ENCODE assay signal across 16 cellular contexts in the genomic region with DNA sequence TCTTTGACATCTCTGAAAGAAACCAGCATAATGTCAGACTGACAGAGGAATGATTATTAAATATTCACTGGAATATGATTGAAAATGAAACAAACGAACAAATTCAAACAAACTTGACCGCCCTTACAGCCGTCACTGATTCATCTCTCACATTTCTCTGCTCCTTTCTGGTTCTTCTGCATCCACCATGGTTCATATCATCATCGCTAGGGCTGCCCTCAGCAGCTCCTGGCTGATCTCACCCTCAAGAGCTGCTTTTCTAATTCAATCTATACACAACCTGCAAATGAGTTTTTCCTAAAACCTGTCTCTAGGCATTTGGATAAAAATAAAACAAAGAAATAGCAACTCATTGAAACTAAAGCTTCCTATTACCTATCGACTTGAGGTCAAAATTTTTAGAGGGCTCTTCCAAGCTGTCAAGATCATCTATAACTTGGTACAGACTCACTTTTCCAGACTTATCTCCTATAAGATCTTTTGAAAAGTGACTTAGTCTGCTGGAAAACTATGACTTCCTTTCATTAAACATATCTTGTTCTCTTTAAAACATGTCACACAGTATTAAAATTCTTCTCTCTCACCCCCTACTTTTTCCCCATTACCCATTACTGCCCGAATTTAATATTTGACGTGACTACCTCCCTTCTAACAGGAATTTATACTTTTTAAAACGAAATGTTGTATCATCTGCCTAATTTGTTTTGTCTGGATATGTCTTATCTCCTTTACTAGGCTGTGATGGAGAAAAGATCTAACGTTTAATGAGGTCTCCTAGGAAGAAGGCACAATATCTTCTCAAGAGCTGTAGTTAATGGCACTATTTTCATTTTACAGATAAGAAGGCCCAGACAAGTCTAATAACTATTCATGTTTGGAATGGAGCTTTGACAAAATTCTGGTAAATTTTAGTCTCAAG.
A peak's percentile ranks its signal among the peaks of the same experiment; 100 is the strongest.
DNase-seq lines count a peak whose midpoint lies in the region; ATAC-seq and TF ChIP-seq lines count a peak whose summit lies in the region.
"Had no signal": no experiment of that assay in that cellular context is flagged by ENCODE, and none has a peak within 500 bp of the region (broad histone marks: within the 10 kb centered on the region; RNA-seq: fewer than 3 reads in every experiment).

No MANE protein-coding gene starts in this region.

- TF ChIP-seq CTCF in HEK293 (tag by site-specific recombination; IDR thresholded peaks at IDR 0.05) (no peak), smooth muscle cell (IDR thresholded peaks at IDR 0.05; ENCODE audit: borderline replicate concordance, insufficient read depth, poor library complexity, severe bottlenecking) (no peak), glutamatergic neuron (IDR thresholded peaks at IDR 0.05; ENCODE audit: partially characterized antibody, unreplicated experiment) (no peak)

- CTCF ChIA-PET in HEK293 (lab: Yijun Ruan, JAX), result no interaction called here

- no peak overlapping the region for H3K4me2 ChIP-seq in smooth muscle cell

- POLR2A ChIA-PET in HEK293 (lab: Yijun Ruan, JAX), result no interaction called here

- H3K4me3 ChIP-seq in HEK293 (ENCODE audit: low read depth, low read length), result no peak overlapping the region
- no peak overlapping the region for H3K4me3 ChIP-seq in smooth muscle cell
- H3K4me3 ChIP-seq: BLaER1 treated with 17β-estradiol and CSF1 and Interleukin-3, amounts not matched to agents 10 nM and 100 nM had no signal

- H3K79me2 ChIP-seq in smooth muscle cell (ENCODE audit: low read depth), result no peaks in the 10 kb centered on the region

- H3F3A ChIP-seq in smooth muscle cell (ENCODE audit: low read depth), result no peaks in the 10 kb centered on the region

- 0 out of 2 replicates have a peak overlapping the region, but pooled peaks have one; percentile 16 for H3K27ac ChIP-seq in HEK293 (ENCODE audit: extremely low read depth, low read depth, low read length)
- H3K27ac ChIP-seq in smooth muscle cell (ENCODE audit: low read depth), result no peak overlapping the region
- H3K27ac ChIP-seq: BLaER1 treated with 17β-estradiol and CSF1 and Interleukin-3, amounts not matched to agents 10 nM and 100 nM had no signal

- no peaks in the 10 kb centered on the region for H3K27me3 ChIP-seq in smooth muscle cell (ENCODE audit: low read depth)
- H3K27me3 ChIP-seq: BLaER1 treated with 17β-estradiol and CSF1 and Interleukin-3, amounts not matched to agents 10 nM and 100 nM had no signal

- H3K9me3 ChIP-seq in HEK293 (ENCODE audit: control insufficient read depth, insufficient read depth, low read depth, low read length) (no peaks in the 10 kb centered on the region), smooth muscle cell (replicated peaks; ENCODE audit: low read depth) (no peaks in the 10 kb centered on the region)

- H3K9ac ChIP-seq in smooth muscle cell (ENCODE audit: low read depth), result no peak overlapping the region
- H3K9ac ChIP-seq: BLaER1 treated with 17β-estradiol and CSF1 and Interleukin-3, amounts not matched to agents 10 nM and 100 nM had no signal

- DNase-seq in smooth muscle cell (lab: John Stamatoyannopoulos, UW; ENCODE audit: unreplicated experiment) (no peak), NCI-H1436 treated with DMSO at 0.1 percent for 48 hours (lab: John Stamatoyannopoulos, UW) (no peak), T1000 (lab: John Stamatoyannopoulos, UW) (no peak), AG20443 (ENCODE audit: low spot score) (no peak), glutamatergic neuron (no peak)
- DNase-seq: ACHN; AML-193; Calu3; CD8-positive, alpha-beta T cell; DMS79 treated with DMSO at 0.1 percent for 48 hours; EL; H9; KG1 had no signal

- H3K36me3 ChIP-seq in HEK293 (ENCODE audit: control insufficient read depth in 2 of 2, insufficient read depth in 1 of 2, low read length in 2 of 2) (no peaks in the 10 kb centered on the region), smooth muscle cell (ENCODE audit: low read depth) (no peaks in the 10 kb centered on the region)
- H3K36me3 ChIP-seq: BLaER1 treated with 17β-estradiol and CSF1 and Interleukin-3, amounts not matched to agents 10 nM and 100 nM had no signal

- peak; percentile 80 for ATAC-seq in SK-N-SH treated with all-trans-retinoic acid at 6 μM for 48 hours
- ATAC-seq: CD8-positive, alpha-beta T cell had no signal

- H3K9me3 Mint-ChIP-seq in glutamatergic neuron (ENCODE audit: unreplicated experiment), result peaks cover 2% of the 10 kb centered on the region
- H3K9me3 Mint-ChIP-seq: CD8-positive, alpha-beta T cell; H9 had no signal

- H2AFZ ChIP-seq in smooth muscle cell (ENCODE audit: low read depth), result peak overlapping the region; percentile 4

- H3K4me3 Mint-ChIP-seq in glutamatergic neuron (ENCODE audit: unreplicated experiment), result no peak overlapping the region
- H3K4me3 Mint-ChIP-seq: CD8-positive, alpha-beta T cell; H9 had no signal

- H4K20me1 ChIP-seq in smooth muscle cell (ENCODE audit: low read depth), result no peaks in the 10 kb centered on the region
- H4K20me1 ChIP-seq: BLaER1 treated with 17β-estradiol and CSF1 and Interleukin-3, amounts not matched to agents 10 nM and 100 nM had no signal

- H3K4me1 Mint-ChIP-seq in glutamatergic neuron (ENCODE audit: low read depth, unreplicated experiment), result no peaks in the 10 kb centered on the region

- H3K4me1 ChIP-seq in HEK293 (ENCODE audit: control insufficient read depth, insufficient read depth, low read length) (no peaks in the 10 kb centered on the region), smooth muscle cell (ENCODE audit: low read depth) (no peaks in the 10 kb centered on the region)

- no peaks in the 10 kb centered on the region for H3K27me3 Mint-ChIP-seq in glutamatergic neuron (ENCODE audit: unreplicated experiment)

- H3K27ac Mint-ChIP-seq in glutamatergic neuron (ENCODE audit: unreplicated experiment), result no peak overlapping the region
- H3K27ac Mint-ChIP-seq: CD8-positive, alpha-beta T cell; H9 had no signal

- no peaks in the 10 kb centered on the region for H3K36me3 Mint-ChIP-seq in glutamatergic neuron (ENCODE audit: unreplicated experiment)
- H3K36me3 Mint-ChIP-seq: CD8-positive, alpha-beta T cell had no signal

- 72% methylated on average over 9 of the region's 9 CpGs for WGBS in smooth muscle cell (ENCODE audit: low lambda C conversion rate)

TF ChIP-seq in HEK293, 187 proteins besides CTCF, POLR2A, EP300 and RAD21 (continues in another document):
- TF ChIP-seq, protein P1, sequence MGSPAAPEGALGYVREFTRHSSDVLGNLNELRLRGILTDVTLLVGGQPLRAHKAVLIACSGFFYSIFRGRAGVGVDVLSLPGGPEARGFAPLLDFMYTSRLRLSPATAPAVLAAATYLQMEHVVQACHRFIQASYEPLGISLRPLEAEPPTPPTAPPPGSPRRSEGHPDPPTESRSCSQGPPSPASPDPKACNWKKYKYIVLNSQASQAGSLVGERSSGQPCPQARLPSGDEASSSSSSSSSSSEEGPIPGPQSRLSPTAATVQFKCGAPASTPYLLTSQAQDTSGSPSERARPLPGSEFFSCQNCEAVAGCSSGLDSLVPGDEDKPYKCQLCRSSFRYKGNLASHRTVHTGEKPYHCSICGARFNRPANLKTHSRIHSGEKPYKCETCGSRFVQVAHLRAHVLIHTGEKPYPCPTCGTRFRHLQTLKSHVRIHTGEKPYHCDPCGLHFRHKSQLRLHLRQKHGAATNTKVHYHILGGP (tag by site-specific recombination; IDR thresholded peaks at IDR 0.05), result no peak
- 0 out of 2 replicates have a peak, but pooled peaks have one; percentile 49 for TF ChIP-seq ZNF843 (tag by site-specific recombination; IDR thresholded peaks at IDR 0.05)
- no peak for TF ChIP-seq ZNF19 (tag by site-specific recombination; IDR thresholded peaks at IDR 0.05; ENCODE audit: low read depth)
- TF ChIP-seq, protein P2, sequence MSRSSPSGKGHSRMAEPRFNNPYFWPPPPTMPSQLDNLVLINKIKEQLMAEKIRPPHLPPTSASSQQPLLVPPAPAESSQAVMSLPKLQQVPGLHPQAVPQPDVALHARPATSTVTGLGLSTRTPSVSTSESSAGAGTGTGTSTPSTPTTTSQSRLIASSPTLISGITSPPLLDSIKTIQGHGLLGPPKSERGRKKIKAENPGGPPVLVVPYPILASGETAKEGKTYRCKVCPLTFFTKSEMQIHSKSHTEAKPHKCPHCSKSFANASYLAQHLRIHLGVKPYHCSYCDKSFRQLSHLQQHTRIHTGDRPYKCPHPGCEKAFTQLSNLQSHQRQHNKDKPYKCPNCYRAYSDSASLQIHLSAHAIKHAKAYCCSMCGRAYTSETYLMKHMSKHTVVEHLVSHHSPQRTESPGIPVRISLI (tag by site-specific recombination; IDR thresholded peaks at IDR 0.05), result no peak

TF ChIP-seq in SK-N-SH treated with all-trans-retinoic acid at 6 μM for 48 hours, 23 proteins besides CTCF, POLR2A, EP300 and RAD21:
- TF ChIP-seq SNAI2 (CRISPR knock-in tag; IDR thresholded peaks at IDR 0.05) (no peak), BACH2 (CRISPR knock-in tag; IDR thresholded peaks at IDR 0.05; ENCODE audit: borderline replicate concordance) (no peak), ISL1 (CRISPR knock-in tag; IDR thresholded peaks at IDR 0.05) (peak; percentile 74), ZFP30 (CRISPR knock-in tag; IDR thresholded peaks at IDR 0.05) (no peak), ZC3H10 (CRISPR knock-in tag; IDR thresholded peaks at IDR 0.05) (no peak)
- TF ChIP-seq, protein P3, sequence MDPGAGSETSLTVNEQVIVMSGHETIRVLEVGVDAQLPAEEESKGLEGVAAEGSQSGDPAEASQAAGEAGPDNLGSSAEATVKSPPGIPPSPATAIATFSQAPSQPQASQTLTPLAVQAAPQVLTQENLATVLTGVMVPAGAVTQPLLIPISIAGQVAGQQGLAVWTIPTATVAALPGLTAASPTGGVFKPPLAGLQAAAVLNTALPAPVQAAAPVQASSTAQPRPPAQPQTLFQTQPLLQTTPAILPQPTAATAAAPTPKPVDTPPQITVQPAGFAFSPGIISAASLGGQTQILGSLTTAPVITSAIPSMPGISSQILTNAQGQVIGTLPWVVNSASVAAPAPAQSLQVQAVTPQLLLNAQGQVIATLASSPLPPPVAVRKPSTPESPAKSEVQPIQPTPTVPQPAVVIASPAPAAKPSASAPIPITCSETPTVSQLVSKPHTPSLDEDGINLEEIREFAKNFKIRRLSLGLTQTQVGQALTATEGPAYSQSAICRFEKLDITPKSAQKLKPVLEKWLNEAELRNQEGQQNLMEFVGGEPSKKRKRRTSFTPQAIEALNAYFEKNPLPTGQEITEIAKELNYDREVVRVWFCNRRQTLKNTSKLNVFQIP (CRISPR knock-in tag; IDR thresholded peaks at IDR 0.05; ENCODE audit: borderline replicate concordance, low read depth), result 0 out of 2 replicates have a peak, but pooled peaks have one; percentile 58
